ENCODE assay signal across 2 cellular contexts in the genomic region with DNA sequence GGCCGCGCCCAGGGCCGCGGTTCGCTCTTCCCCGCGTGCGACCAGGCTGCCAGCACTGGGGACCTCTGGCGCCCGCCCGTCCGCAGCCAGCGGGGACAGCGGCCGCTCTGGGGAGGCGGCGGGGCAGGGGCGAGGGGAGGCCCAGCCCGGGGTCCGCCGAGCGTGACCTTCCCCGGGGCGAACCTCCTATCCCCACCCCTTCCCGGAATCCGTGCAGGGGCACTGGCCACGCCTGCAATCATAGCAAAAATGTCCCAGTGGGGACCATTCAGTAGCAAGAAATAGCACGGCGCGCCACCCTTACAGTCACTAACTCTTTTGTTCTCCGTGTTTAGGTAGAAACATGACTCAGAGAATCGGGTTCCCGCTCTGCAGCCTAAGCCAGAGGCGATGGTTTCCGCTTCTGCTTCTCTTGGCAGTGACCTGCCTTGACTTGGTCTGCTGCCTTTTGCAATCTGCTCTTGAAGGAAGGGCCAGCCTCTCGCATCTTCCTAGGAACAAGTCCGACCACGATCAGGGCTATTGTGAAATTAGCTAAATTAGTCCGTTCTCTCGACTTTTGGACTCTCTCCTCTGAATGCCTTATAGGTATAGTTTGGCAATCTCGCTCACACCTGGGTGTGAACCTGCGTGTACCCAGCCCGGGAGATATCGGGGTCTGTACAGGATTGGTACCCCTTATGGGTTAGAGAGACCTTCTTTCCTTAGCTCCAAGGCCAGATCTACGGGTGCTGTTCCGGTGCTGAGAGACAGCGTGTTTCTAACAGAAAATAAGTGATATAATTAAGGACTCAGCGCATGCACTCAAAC.
TF ChIP-seq lines count a peak whose summit lies in the region.

No MANE protein-coding gene starts in this region.

TF ChIP-seq in liver, 16 proteins besides CTCF, POLR2A, EP300 and RAD21 (continued from another document):
- TF ChIP-seq REST (IDR thresholded peaks at IDR 0.05) (no peak), HNF4G (IDR thresholded peaks at IDR 0.05) (no peak), JUND (IDR thresholded peaks at IDR 0.05) (no peak), EGR1 (IDR thresholded peaks at IDR 0.05; ENCODE audit: low read depth in 2 of 2) (no peak), HNF4A (conservative IDR thresholded peaks at IDR 0.05) (no peak), RXRA (IDR thresholded peaks at IDR 0.05) (no peak), NR2F2 (IDR thresholded peaks at IDR 0.05) (no peak), TAF1 (conservative IDR thresholded peaks at IDR 0.05) (no peak), SP1 (IDR thresholded peaks at IDR 0.05) (no peak)
- TF ChIP-seq, protein P1, sequence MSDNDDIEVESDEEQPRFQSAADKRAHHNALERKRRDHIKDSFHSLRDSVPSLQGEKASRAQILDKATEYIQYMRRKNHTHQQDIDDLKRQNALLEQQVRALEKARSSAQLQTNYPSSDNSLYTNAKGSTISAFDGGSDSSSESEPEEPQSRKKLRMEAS (IDR thresholded peaks at IDR 0.05): no peak
- TF ChIP-seq, protein P2, sequence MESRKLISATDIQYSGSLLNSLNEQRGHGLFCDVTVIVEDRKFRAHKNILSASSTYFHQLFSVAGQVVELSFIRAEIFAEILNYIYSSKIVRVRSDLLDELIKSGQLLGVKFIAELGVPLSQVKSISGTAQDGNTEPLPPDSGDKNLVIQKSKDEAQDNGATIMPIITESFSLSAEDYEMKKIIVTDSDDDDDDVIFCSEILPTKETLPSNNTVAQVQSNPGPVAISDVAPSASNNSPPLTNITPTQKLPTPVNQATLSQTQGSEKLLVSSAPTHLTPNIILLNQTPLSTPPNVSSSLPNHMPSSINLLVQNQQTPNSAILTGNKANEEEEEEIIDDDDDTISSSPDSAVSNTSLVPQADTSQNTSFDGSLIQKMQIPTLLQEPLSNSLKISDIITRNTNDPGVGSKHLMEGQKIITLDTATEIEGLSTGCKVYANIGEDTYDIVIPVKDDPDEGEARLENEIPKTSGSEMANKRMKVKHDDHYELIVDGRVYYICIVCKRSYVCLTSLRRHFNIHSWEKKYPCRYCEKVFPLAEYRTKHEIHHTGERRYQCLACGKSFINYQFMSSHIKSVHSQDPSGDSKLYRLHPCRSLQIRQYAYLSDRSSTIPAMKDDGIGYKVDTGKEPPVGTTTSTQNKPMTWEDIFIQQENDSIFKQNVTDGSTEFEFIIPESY (IDR thresholded peaks at IDR 0.05): no peak

TF ChIP-seq in HepG2, 621 proteins besides CTCF, POLR2A, EP300 and RAD21 (continued from another document):
- TF ChIP-seq CREB3 (CRISPR knock-in tag; IDR thresholded peaks at IDR 0.05): no peak
- TF ChIP-seq ZBTB39 (CRISPR knock-in tag; IDR thresholded peaks at IDR 0.05): no peak
- no peak for TF ChIP-seq ARID4A (CRISPR knock-in tag; IDR thresholded peaks at IDR 0.05; ENCODE audit: borderline replicate concordance)
TF ChIP-seq in HepG2: peak in this region for 0.
